In the genomic region with DNA sequence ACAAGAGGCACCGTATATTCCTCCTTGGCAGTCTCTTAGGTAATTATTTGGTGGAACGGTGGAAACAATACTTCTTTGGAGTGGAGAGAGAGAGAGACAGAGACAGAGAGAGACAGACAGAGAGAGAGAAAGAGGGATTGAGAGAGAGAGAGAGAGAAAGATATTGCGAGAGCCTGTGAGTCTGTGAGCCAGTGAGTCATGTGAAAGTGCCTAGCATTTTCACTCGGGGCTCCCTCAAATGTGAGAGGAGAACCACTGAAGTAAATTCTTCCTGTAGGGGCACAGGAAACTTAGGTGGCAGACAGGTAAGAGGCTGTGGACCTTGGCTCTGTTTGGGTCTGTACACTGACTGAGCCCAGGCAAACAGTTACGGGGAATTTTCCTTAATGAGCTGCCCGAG, we compare ENCODE assay signal across 31 cellular contexts. TPM values are rescaled to one million over a fixed set of nuclear protein-coding genes. Genes with fewer than 3 reads are reported as not detected.
A peak's percentile ranks its signal among the peaks of the same experiment; 100 is the strongest.
DNase-seq lines count a peak whose midpoint lies in the region; TF ChIP-seq lines count a peak whose summit lies in the region.
"Had no signal": no experiment of that assay in that cellular context is flagged by ENCODE, and none has a peak within 500 bp of the region (broad histone marks: within the 10 kb centered on the region; RNA-seq: fewer than 3 reads in every experiment).

No MANE protein-coding gene starts in this region.

- H3K4me1 Mint-ChIP-seq in endothelial cell (ENCODE audit: unreplicated experiment), result peaks cover 27% of the 10 kb centered on the region

- H3F3A ChIP-seq in PC-9 (ENCODE audit: insufficient read depth, low read depth), result no peaks in the 10 kb centered on the region

- H3K27ac ChIP-seq in ACC112 (ENCODE audit: low read depth, low read length), result no peak overlapping the region
- H3K27ac ChIP-seq in PC-9, result no peak overlapping the region
- no peak overlapping the region for H3K27ac ChIP-seq in mesenchymal stem cell (ENCODE audit: low read length, poor library complexity, severe bottlenecking)
- H3K27ac ChIP-seq: neutrophil, prostate gland, sigmoid colon, stomach, VCaP had no signal

- DNase-seq in PC-9, result no peak
- DNase-seq in endothelial cell (ENCODE audit: low spot score), result no peak
- DNase-seq in mesenchymal stem cell, result no peak
- no peak for DNase-seq in hippocampal formation (lab: John Stamatoyannopoulos, UW)
- no peak for DNase-seq in NCI-H2081 treated with DMSO at 0.1 percent for 48 hours (lab: John Stamatoyannopoulos, UW)
- no peak for DNase-seq in GOT3 (lab: John Stamatoyannopoulos, UW)
- no peak for DNase-seq in NCI-H2107 treated with DMSO at 0.1 percent for 48 hours (lab: John Stamatoyannopoulos, UW; ENCODE audit: unreplicated experiment)
- DNase-seq: activated CD4-positive, alpha-beta T cell treated with anti-CD3 and anti-CD28 coated beads for 48 hours; activated CD8-positive, alpha-beta memory T cell treated with anti-CD3 and anti-CD28 coated beads, Interleukin-2, amount 10 ng/mL, durations not matched to agents 7 days and 5 days; activated naive CD4-positive, alpha-beta T cell treated with anti-CD3 and anti-CD28 coated beads, Interleukin-2, amount 50 U/mL, for 16 hours; activated T-cell treated with anti-CD3 and anti-CD28 coated beads, Interleukin-2, amount 50 U/mL, for 72 hours; BE2C; cerebellar nuclear complex; DMS79; erythroblast; H7; KG1; kidney; NCI-H146; NCI-H69; sigmoid colon; SK-N-SH; stimulated activated CD8-positive, alpha-beta memory T cell treated with anti-CD3 and anti-CD28 coated beads, Interleukin-4, amount 100 ng/mL, for 48 hours; stomach; T-helper 17 cell; trophoblast cell had no signal

- no peaks in the 10 kb centered on the region for H3K79me1 ChIP-seq in mesenchymal stem cell (replicated peaks; ENCODE audit: low read length, poor library complexity, severe bottlenecking)

- H4K8ac ChIP-seq in mesenchymal stem cell (ENCODE audit: low read length), result no peak overlapping the region

- H3K9ac ChIP-seq in mesenchymal stem cell (ENCODE audit: low read length), result peak overlapping the region; percentile 19
- H3K9ac ChIP-seq: SK-N-SH had no signal

- H3K36me3 ChIP-seq in ACC112 (ENCODE audit: insufficient read depth, low read length), result no peaks in the 10 kb centered on the region
- no peaks in the 10 kb centered on the region for H3K36me3 ChIP-seq in PC-9 (ENCODE audit: low read depth)
- no peaks in the 10 kb centered on the region for H3K36me3 ChIP-seq in mesenchymal stem cell (ENCODE audit: control insufficient read depth in 1 of 2, insufficient read depth in 2 of 2, low read depth in 1 of 2, low read length in 2 of 2)
- H3K36me3 ChIP-seq: BE2C, neutrophil, prostate gland, sigmoid colon, stomach had no signal

- H3K4me3 ChIP-seq in ACC112 (ENCODE audit: low read depth, low read length), result no peak overlapping the region
- no peak overlapping the region for H3K4me3 ChIP-seq in PC-9
- peak overlapping the region in 1 of 2 experiments; percentile 7 for H3K4me3 ChIP-seq in mesenchymal stem cell (ENCODE audit: insufficient read depth in 1 of 2, low read depth in 1 of 2, low read length in 2 of 2)
- H3K4me3 ChIP-seq: lung, prostate gland, sigmoid colon, stomach had no signal

- H3K23ac ChIP-seq in mesenchymal stem cell (ENCODE audit: low read length in 2 of 2), result no peak overlapping the region

- H3K18ac ChIP-seq in mesenchymal stem cell (ENCODE audit: low read depth in 1 of 2, low read length in 2 of 2), result no peak overlapping the region

- H2BK5ac ChIP-seq in mesenchymal stem cell (ENCODE audit: low read depth, low read length, poor library complexity, severe bottlenecking), result no peak overlapping the region

- H3K9me3 ChIP-seq in PC-9 (ENCODE audit: insufficient read depth, low read depth) (no peaks in the 10 kb centered on the region), mesenchymal stem cell (ENCODE audit: control insufficient read depth, low read length) (no peaks in the 10 kb centered on the region)
- H3K9me3 ChIP-seq: BE2C, neutrophil, prostate gland, sigmoid colon, SK-N-SH, stomach had no signal

- no peak overlapping the region for H2BK120ac ChIP-seq in mesenchymal stem cell (ENCODE audit: low read depth, low read length)

- H3K79me2 ChIP-seq in ACC112 (ENCODE audit: control insufficient read depth, insufficient read depth, low read length, unreplicated experiment), result no peaks in the 10 kb centered on the region
- H3K79me2 ChIP-seq in PC-9 (ENCODE audit: low read depth), result no peaks in the 10 kb centered on the region

- 84% methylated on average over 6 of the region's 6 CpGs for WGBS in mesenchymal stem cell

- no peaks in the 10 kb centered on the region for H4K20me1 ChIP-seq in PC-9 (ENCODE audit: insufficient read depth)

- CTCF ChIA-PET in PC-9 (lab: Charles Lee), result no interaction called here

- H4K91ac ChIP-seq in mesenchymal stem cell (ENCODE audit: low read length), result no peak overlapping the region

- no peak for TF ChIP-seq CTCF in PC-9 (conservative IDR thresholded peaks at IDR 0.05)
- TF ChIP-seq CTCF in endothelial cell (IDR thresholded peaks at IDR 0.05; ENCODE audit: unreplicated experiment), result no peak

- BruUV-seq in PC-9 (replicated peaks; lab: Mats Ljungman, UMichigan), result no TSS peak

- H3K27me3 ChIP-seq in ACC112 (ENCODE audit: insufficient read depth, low read length), result no peaks in the 10 kb centered on the region
- H3K27me3 ChIP-seq in PC-9 (ENCODE audit: insufficient read depth, low read depth), result peaks cover 77% of the 10 kb centered on the region
- H3K27me3 ChIP-seq in mesenchymal stem cell (ENCODE audit: control insufficient read depth in 1 of 2, insufficient read depth in 1 of 2, low read length in 2 of 2), result peaks cover 0 to 9% of the 10 kb centered on the region in 2 experiments
- H3K27me3 ChIP-seq: BE2C, neutrophil, sigmoid colon, stomach had no signal

- POLR2A ChIA-PET in PC-9 (lab: Charles Lee; ENCODE audit: unreplicated experiment), result no interaction called here

- H2BK15ac ChIP-seq in mesenchymal stem cell (ENCODE audit: low read depth, poor library complexity, severe bottlenecking), result no peak overlapping the region

- H3K27me3 Mint-ChIP-seq in endothelial cell (ENCODE audit: unreplicated experiment), result peaks cover 1% of the 10 kb centered on the region

- no peaks in the 10 kb centered on the region for H3K9me2 ChIP-seq in PC-9 (ENCODE audit: insufficient read depth)
- H3K9me2 ChIP-seq: SK-N-SH had no signal

- no peak overlapping the region for H3K4ac ChIP-seq in mesenchymal stem cell (ENCODE audit: low read depth in 1 of 2, low read length in 2 of 2)

- H3K4me1 ChIP-seq in ACC112 (ENCODE audit: control insufficient read depth, insufficient read depth, low read length, unreplicated experiment) (peaks cover 24% of the 10 kb centered on the region), PC-9 (replicated peaks; ENCODE audit: insufficient read depth) (no peaks in the 10 kb centered on the region), mesenchymal stem cell (ENCODE audit: control insufficient read depth, insufficient read depth, low read depth, low read length) (no peaks in the 10 kb centered on the region)
- H3K4me1 ChIP-seq: BE2C, prostate gland, sigmoid colon, stomach had no signal

- H2AK5ac ChIP-seq in mesenchymal stem cell (ENCODE audit: low read length, severe bottlenecking), result no peak overlapping the region

- intact Hi-C loops in PC-9 (cut with micrococcal nuclease; ENCODE audit: unreplicated experiment), result no loop called here

- H3K4me3 Mint-ChIP-seq in endothelial cell (ENCODE audit: unreplicated experiment), result no peak overlapping the region
- H3K4me3 Mint-ChIP-seq: activated CD8-positive, alpha-beta memory T cell treated with anti-CD3 and anti-CD28 coated beads, Interleukin-2, amount 10 ng/mL, durations not matched to agents 7 days and 5 days; activated T-cell treated with anti-CD3 and anti-CD28 coated beads, Interleukin-2, amount 50 U/mL, for 72 hours; T-helper 17 cell had no signal

- H3K9me3 Mint-ChIP-seq in endothelial cell (ENCODE audit: unreplicated experiment), result no peaks in the 10 kb centered on the region
- H3K9me3 Mint-ChIP-seq: activated T-cell treated with anti-CD3 and anti-CD28 coated beads, Interleukin-2, amount 50 U/mL, for 72 hours had no signal

- no peak overlapping the region for H2BK12ac ChIP-seq in mesenchymal stem cell (ENCODE audit: low read length in 2 of 2)

- peak overlapping the region; percentile 32 for H2AFZ ChIP-seq in ACC112 (ENCODE audit: low read length, unreplicated experiment)
- H2AFZ ChIP-seq in PC-9, result peak overlapping the region; percentile 28; the same call in 1 of the 2 replicates
- H2AFZ ChIP-seq in mesenchymal stem cell (ENCODE audit: low read depth, low read length), result no peak overlapping the region

- H3K36me3 Mint-ChIP-seq in endothelial cell (ENCODE audit: low read depth, unreplicated experiment), result no peaks in the 10 kb centered on the region
- H3K36me3 Mint-ChIP-seq: activated CD8-positive, alpha-beta memory T cell treated with anti-CD3 and anti-CD28 coated beads, Interleukin-2, amount 10 ng/mL, durations not matched to agents 7 days and 5 days had no signal

- H3K14ac ChIP-seq in mesenchymal stem cell (ENCODE audit: low read length in 2 of 2), result no peak overlapping the region

- H3K27ac Mint-ChIP-seq in endothelial cell (ENCODE audit: unreplicated experiment), result peak overlapping the region; percentile 80
- H3K27ac Mint-ChIP-seq: activated CD8-positive, alpha-beta memory T cell treated with anti-CD3 and anti-CD28 coated beads, Interleukin-2, amount 10 ng/mL, durations not matched to agents 7 days and 5 days; activated T-cell treated with anti-CD3 and anti-CD28 coated beads, Interleukin-2, amount 50 U/mL, for 72 hours; T-helper 17 cell had no signal

- H3K4me2 ChIP-seq in PC-9, result no peak overlapping the region
- H3K4me2 ChIP-seq in mesenchymal stem cell (ENCODE audit: low read length, poor library complexity, severe bottlenecking), result no peak overlapping the region
- H3K4me2 ChIP-seq: SK-N-SH had no signal

RNA-seq across cellular contexts. Expression of gene SNX19, which starts 31.6 kb away (rescaled TPM):
- total RNA-seq in PC-9 (2021) (43.5 and 45.6 TPM in 2 replicates), endothelial cell (ENCODE audit: unreplicated experiment) (47.9 TPM)
- polyA plus RNA-seq in mesenchymal stem cell (2013, experiment 1 of 2), result 31.9 TPM
- 32.2 TPM for polyA plus RNA-seq in mesenchymal stem cell (2013, experiment 2 of 2)
